Comparison of ENCODE assay signal across 21 cellular contexts in genomic region chr15:71112429-71112828, GRCh38. TPM values are rescaled to one million over a fixed set of nuclear protein-coding genes. Genes with fewer than 3 reads are reported as not detected.
DNase-seq lines count a peak whose midpoint lies in the region; ATAC-seq, FAIRE-seq and TF ChIP-seq lines count a peak whose summit lies in the region.
"Had no signal": no experiment of that assay in that cellular context is flagged by ENCODE, and none has a peak within 500 bp of the region (broad histone marks: within the 10 kb centered on the region; RNA-seq: fewer than 3 reads in every experiment).

No MANE protein-coding gene starts in this region.

- H3K4me2 ChIP-seq in PC-3 (ENCODE audit: low read length): no peak overlapping the region

- H3K27me3 ChIP-seq in PC-3 (ENCODE audit: low read length): no peaks in the 10 kb centered on the region
- H3K27me3 ChIP-seq in brain microvascular endothelial cell (replicated peaks): no peaks in the 10 kb centered on the region
- H3K27me3 ChIP-seq in tibial artery: no peaks in the 10 kb centered on the region
- H3K27me3 ChIP-seq in pancreas: no peaks in the 10 kb centered on the region

- peak; percentile 6; the same call in 1 of the 2 replicates for ATAC-seq in PC-3
- no peak for ATAC-seq in pancreas
- ATAC-seq: T-helper 17 cell had no signal

- intact Hi-C loops in PC-3 (cut with micrococcal nuclease) (loop anchor here (10.0 kb wide), 1 partner anchor 218 kb away; the partner anchor contains the start of genes LRRC49 and THAP10), tibial artery (cut with DNase I; ENCODE audit: low total_unique reads) (loop anchor here (10.0 kb wide), 1 partner anchor 98 kb away; no protein-coding TSS in a partner anchor), pancreas (cut with DNase I) (loop anchor here in 1 of 3 donors (10.0 kb wide), 1 partner anchor 332 kb away; no protein-coding TSS in a partner anchor)

- H3K9me3 ChIP-seq in PC-3 (ENCODE audit: low read length) (no peaks in the 10 kb centered on the region), tibial artery (no peaks in the 10 kb centered on the region), pancreas (no peaks in the 10 kb centered on the region)

- no peak for TF ChIP-seq CTCF in PC-3 (conservative IDR thresholded peaks at IDR 0.05; ENCODE audit: low read depth, low read length)
- TF ChIP-seq CTCF in brain microvascular endothelial cell (IDR thresholded peaks at IDR 0.05; ENCODE audit: low read depth, low read length, missing control alignments): no peak
- TF ChIP-seq CTCF in tibial artery (IDR thresholded peaks at IDR 0.05): no peak
- no peak for TF ChIP-seq CTCF in pancreas (IDR thresholded peaks at IDR 0.05)

- H3K9ac ChIP-seq in PC-3 (ENCODE audit: low read length): 0 out of 2 replicates have a peak overlapping the region, but pooled peaks have one; percentile 6

- peak; percentile 67 for DNase-seq in HT-29 (ENCODE audit: low spot score)
- peak; percentile 72 for DNase-seq in PC-3
- DNase-seq in brain microvascular endothelial cell: peak; percentile 31
- DNase-seq in tibial artery: no peak
- no peak for DNase-seq in GOT3 (lab: John Stamatoyannopoulos, UW)
- DNase-seq in pancreas: no peak
- no peak for DNase-seq in COR-L47 (lab: John Stamatoyannopoulos, UW)
- DNase-seq: AML-193, DMS79 treated with DMSO at 0.1 percent for 48 hours, GDM1, MV-4-11, NCI-H187, NCI-H2107, NCI-H2227 treated with DMSO at 0.1 percent for 48 hours, NCI-H524, NCI-H82, OCI-M1, T-helper 17 cell had no signal

- H2AFZ ChIP-seq in PC-3 (ENCODE audit: low read length): no peak overlapping the region

- no peaks in the 10 kb centered on the region for H3K9me2 ChIP-seq in PC-3 (replicated peaks; ENCODE audit: low read length)

- FAIRE-seq in pancreas (lab: Jason Lieb, UNC): no peak

- peaks cover under 1% of the 10 kb centered on the region; the same call in 1 of the 2 replicates for H4K20me1 ChIP-seq in PC-3 (ENCODE audit: low read length)

- no peaks in the 10 kb centered on the region for H3K36me3 ChIP-seq in PC-3 (ENCODE audit: low read depth, low read length)
- no peaks in the 10 kb centered on the region for H3K36me3 ChIP-seq in brain microvascular endothelial cell (replicated peaks)
- H3K36me3 ChIP-seq in tibial artery: no peaks in the 10 kb centered on the region
- H3K36me3 ChIP-seq in pancreas: no peaks in the 10 kb centered on the region

- H3K4me1 ChIP-seq in PC-3 (ENCODE audit: insufficient read depth, low read length) (peaks cover 54% of the 10 kb centered on the region), tibial artery (peaks cover 0 to 34% (median 14%) of the 10 kb centered on the region in 4 donors), pancreas (no peaks in the 10 kb centered on the region)

- CTCF ChIA-PET in PC-3 (lab: Charles Lee): no interaction called here

- POLR2A ChIA-PET in PC-3 (lab: Charles Lee; ENCODE audit: unreplicated experiment): interaction anchor here (0.6 kb wide), 1 partner anchor 101 kb away, joined by 3 read pairs; no protein-coding TSS in a partner anchor

- H3K4me3 ChIP-seq in PC-3 (ENCODE audit: low read length): no peak overlapping the region
- H3K4me3 ChIP-seq in brain microvascular endothelial cell (ENCODE audit: low read depth, low read length): no peak overlapping the region
- H3K4me3 ChIP-seq in tibial artery: no peak overlapping the region
- no peak overlapping the region for H3K4me3 ChIP-seq in pancreas

- BruUV-seq in PC-3 (replicated peaks; lab: Mats Ljungman, UMichigan): no TSS peak

- H3K27ac ChIP-seq in PC-3 (ENCODE audit: low read length): peak overlapping the region; percentile 98
- no peak overlapping the region for H3K27ac ChIP-seq in brain microvascular endothelial cell
- peak overlapping the region; percentile 30 to 54 for H3K27ac ChIP-seq in tibial artery
- H3K27ac ChIP-seq in pancreas: no peak overlapping the region
- H3K27ac ChIP-seq: C4-2B, HL-60, RWPE1 had no signal

- in situ Hi-C loops in brain microvascular endothelial cell (cut with HindIII; ENCODE audit: low pct_ligation_motif_present, low sequenced_read_pairs): loop anchor here (25.0 kb wide), 1 partner anchor 325 kb away; no protein-coding TSS in a partner anchor

- 78 to 83% methylated on average over 2 of the region's 2 CpGs for WGBS in pancreas, 2 donors

- H3F3A ChIP-seq in PC-3 (ENCODE audit: low read length, unreplicated experiment): peaks cover 18% of the 10 kb centered on the region

- peaks cover 18% of the 10 kb centered on the region for H3K79me2 ChIP-seq in PC-3 (ENCODE audit: low read length)

RNA-seq across cellular contexts. Expression of gene THSD4, which starts 2.8 kb away (rescaled TPM):
- 19.5 and 31.9 TPM in 2 replicates for total RNA-seq in HT-29 (2014; rRNA removed; shearing (Covaris generic))
- total RNA-seq in PC-3 (2014; rRNA removed) (29.0 and 39.3 TPM in 2 replicates), pancreas (10 to 100 TPM in 5 of 6 donors, 1 to 10 TPM in 1; 6.0 to 17.8 (median 14.2) TPM)
- 1 to 10 TPM; 7.8 to 9.0 TPM for polyA plus RNA-seq in pancreas
- total RNA-seq: T-helper 17 cell had no signal

Comparison
In these comparisons a context has a peak if more than half of its experiments do, and no peak if none do; other contexts are left out.
1. DNase-seq: peak in HT-29 (single experiment), PC-3 (single experiment) and brain microvascular endothelial cell (single experiment); none in tibial artery (0 of 2), GOT3 (single experiment), pancreas (0 of 6) and COR-L47 (single experiment).
2. H3K27ac ChIP-seq: peak in PC-3 (single experiment) and tibial artery (2 of 2); none in brain microvascular endothelial cell (single experiment) and pancreas (0 of 4).